1 cellular context compared by ENCODE assay signal in genomic region chr5:127425037-127425436, GRCh38.
TF ChIP-seq lines count a peak whose summit lies in the region.

No MANE protein-coding gene starts in this region.

TF ChIP-seq in HepG2, 621 proteins besides CTCF, POLR2A, EP300 and RAD21 (continued from another document):
- TF ChIP-seq NFKBIZ (CRISPR knock-in tag; IDR thresholded peaks at IDR 0.05) (no peak), NFYC (CRISPR knock-in tag; IDR thresholded peaks at IDR 0.05) (no peak)
- TF ChIP-seq, protein P1, sequence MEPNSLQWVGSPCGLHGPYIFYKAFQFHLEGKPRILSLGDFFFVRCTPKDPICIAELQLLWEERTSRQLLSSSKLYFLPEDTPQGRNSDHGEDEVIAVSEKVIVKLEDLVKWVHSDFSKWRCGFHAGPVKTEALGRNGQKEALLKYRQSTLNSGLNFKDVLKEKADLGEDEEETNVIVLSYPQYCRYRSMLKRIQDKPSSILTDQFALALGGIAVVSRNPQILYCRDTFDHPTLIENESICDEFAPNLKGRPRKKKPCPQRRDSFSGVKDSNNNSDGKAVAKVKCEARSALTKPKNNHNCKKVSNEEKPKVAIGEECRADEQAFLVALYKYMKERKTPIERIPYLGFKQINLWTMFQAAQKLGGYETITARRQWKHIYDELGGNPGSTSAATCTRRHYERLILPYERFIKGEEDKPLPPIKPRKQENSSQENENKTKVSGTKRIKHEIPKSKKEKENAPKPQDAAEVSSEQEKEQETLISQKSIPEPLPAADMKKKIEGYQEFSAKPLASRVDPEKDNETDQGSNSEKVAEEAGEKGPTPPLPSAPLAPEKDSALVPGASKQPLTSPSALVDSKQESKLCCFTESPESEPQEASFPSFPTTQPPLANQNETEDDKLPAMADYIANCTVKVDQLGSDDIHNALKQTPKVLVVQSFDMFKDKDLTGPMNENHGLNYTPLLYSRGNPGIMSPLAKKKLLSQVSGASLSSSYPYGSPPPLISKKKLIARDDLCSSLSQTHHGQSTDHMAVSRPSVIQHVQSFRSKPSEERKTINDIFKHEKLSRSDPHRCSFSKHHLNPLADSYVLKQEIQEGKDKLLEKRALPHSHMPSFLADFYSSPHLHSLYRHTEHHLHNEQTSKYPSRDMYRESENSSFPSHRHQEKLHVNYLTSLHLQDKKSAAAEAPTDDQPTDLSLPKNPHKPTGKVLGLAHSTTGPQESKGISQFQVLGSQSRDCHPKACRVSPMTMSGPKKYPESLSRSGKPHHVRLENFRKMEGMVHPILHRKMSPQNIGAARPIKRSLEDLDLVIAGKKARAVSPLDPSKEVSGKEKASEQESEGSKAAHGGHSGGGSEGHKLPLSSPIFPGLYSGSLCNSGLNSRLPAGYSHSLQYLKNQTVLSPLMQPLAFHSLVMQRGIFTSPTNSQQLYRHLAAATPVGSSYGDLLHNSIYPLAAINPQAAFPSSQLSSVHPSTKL (CRISPR knock-in tag; IDR thresholded peaks at IDR 0.05) = no peak
TF ChIP-seq in HepG2: peak in this region for 0.
